ENCODE assay signal across 8 cellular contexts in the genomic region with DNA sequence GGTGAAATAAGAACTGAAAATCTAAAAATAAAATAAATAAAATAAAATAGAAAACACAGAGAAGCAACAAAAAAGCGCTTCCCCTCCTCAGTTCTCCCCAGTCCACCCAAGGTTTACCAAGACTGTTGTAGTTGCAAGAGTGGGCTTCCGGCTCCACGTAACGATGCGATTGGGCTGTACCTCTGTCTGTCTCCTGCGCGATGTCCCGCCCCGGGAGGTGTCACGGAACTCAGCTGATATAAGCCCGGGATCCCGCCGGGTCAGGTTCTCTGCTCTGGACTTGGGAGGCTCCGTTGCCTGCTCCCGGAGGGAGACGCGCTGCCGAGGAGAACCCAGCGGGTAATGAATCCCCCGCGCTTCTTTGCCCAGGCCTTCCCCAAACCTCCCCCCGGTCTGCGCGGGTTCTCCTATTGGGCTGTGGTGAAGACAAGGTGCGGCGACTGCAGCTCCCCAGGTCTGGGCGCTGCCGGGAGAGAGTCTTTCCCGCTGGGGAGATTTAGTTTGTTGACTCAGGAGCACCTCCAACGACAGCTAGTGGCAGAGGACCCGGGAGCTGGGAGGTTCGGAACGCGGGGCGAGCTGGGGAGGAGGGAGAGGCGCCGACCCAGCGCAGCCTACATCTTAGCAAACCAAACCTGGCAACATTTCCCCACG.
DNase-seq lines count a peak whose midpoint lies in the region; ATAC-seq lines count a peak whose summit lies in the region.

A gene (plus strand): TSS at position 268 of the 654 bp plus-strand sequence. CDS start 15,619 bp downstream, outside the sequence.

- peak; percentile 61 for ATAC-seq in HG02973 (IDR thresholded peaks at IDR 0.05; ENCODE audit: unreplicated experiment)

- DNase-seq in NCI-H1694 treated with DMSO at 0.1 percent for 48 hours (lab: John Stamatoyannopoulos, UW) (peak; percentile 11), NCI-H1694 (lab: John Stamatoyannopoulos, UW) (no peak), NCI-H2107 treated with DMSO at 0.1 percent for 48 hours (lab: John Stamatoyannopoulos, UW; ENCODE audit: unreplicated experiment) (peak; percentile 84), inferior parietal cortex (ENCODE audit: extremely low spot score) (peak; percentile 78), smooth muscle cell of the brain vasculature (ENCODE audit: low read depth, low spot score) (peak; percentile 76)
- peak; percentile 86 for DNase-seq in activated CD4-positive, CD25-positive, alpha-beta regulatory T cell treated with anti-CD3 and anti-CD28 coated beads, Interleukin-2, amount 50 U/mL, for 16 hours (ENCODE audit: low read depth, low spot score)
- DNase-seq in central memory CD4-positive, alpha-beta T cell, result peak; percentile 92
